Comparison of ENCODE assay signal across 10 cellular contexts in genomic region chr2:64651590-64651989, GRCh38. TPM values are rescaled to one million over a fixed set of nuclear protein-coding genes. Genes with fewer than 3 reads are reported as not detected.
DNase-seq lines count a peak whose midpoint lies in the region; ATAC-seq and TF ChIP-seq lines count a peak whose summit lies in the region.
"Had no signal": no experiment of that assay in that cellular context is flagged by ENCODE, and none has a peak within 500 bp of the region (broad histone marks: within the 10 kb centered on the region; RNA-seq: fewer than 3 reads in every experiment).

No MANE protein-coding gene starts in this region.

- H2BK15ac ChIP-seq in mesenchymal stem cell (ENCODE audit: low read depth, poor library complexity, severe bottlenecking) = no peak overlapping the region

- no peak for TF ChIP-seq CTCF in tibial nerve (IDR thresholded peaks at IDR 0.05)

- H4K8ac ChIP-seq in mesenchymal stem cell (ENCODE audit: low read length) = no peak overlapping the region

- no peak overlapping the region for H2BK120ac ChIP-seq in mesenchymal stem cell (ENCODE audit: low read depth, low read length)

- peak overlapping the region; percentile 20 for H3K4me2 ChIP-seq in mesenchymal stem cell (ENCODE audit: low read length, poor library complexity, severe bottlenecking)

- no peak overlapping the region for H3K4ac ChIP-seq in mesenchymal stem cell (ENCODE audit: low read depth in 1 of 2, low read length in 2 of 2)

- H2AK5ac ChIP-seq in mesenchymal stem cell (ENCODE audit: low read length, severe bottlenecking) = no peak overlapping the region

- H2BK5ac ChIP-seq in mesenchymal stem cell (ENCODE audit: low read depth, low read length, poor library complexity, severe bottlenecking) = no peak overlapping the region

- no peak overlapping the region for H3K18ac ChIP-seq in mesenchymal stem cell (ENCODE audit: low read depth in 1 of 2, low read length in 2 of 2)

- H3K9ac ChIP-seq in mesenchymal stem cell (ENCODE audit: low read length) = peak overlapping the region; percentile 95

- no CpG with 5 or more reads among the region's 4 CpGs for WGBS in mesenchymal stem cell
- WGBS in tibial nerve, 2 donors = 55 to 61% methylated on average over 4 of the region's 4 CpGs

- DNase-seq in activated naive CD4-positive, alpha-beta T cell treated with Interleukin-2 at 50 U/mL for 16 hours = no peak
- DNase-seq in activated CD8-positive, alpha-beta T cell treated with anti-CD3 and anti-CD28 coated beads, Interleukin-2, amount 10 ng/mL, durations not matched to agents 7 days and 5 days = no peak
- DNase-seq in mesenchymal stem cell (no peak), tibial nerve (ENCODE audit: low spot score in 2 of 2) (no peak), posterior cingulate gyrus (no peak)
- no peak for DNase-seq in stimulated activated CD4-positive, alpha-beta T cell treated with anti-CD3 and anti-CD28 coated beads, Interleukin-15, amount 100 ng/mL, for 24 hours
- DNase-seq: midbrain, T-helper 17 cell had no signal

- H3K4me3 Mint-ChIP-seq in activated naive CD4-positive, alpha-beta T cell treated with anti-CD3 and anti-CD28 coated beads, Interleukin-2, amount 50 U/mL, for 24 hours = peak overlapping the region; percentile 95
- H3K4me3 Mint-ChIP-seq in activated CD8-positive, alpha-beta T cell treated with anti-CD3 and anti-CD28 coated beads, Interleukin-2, amount 10 ng/mL, durations not matched to agents 7 days and 5 days = peak overlapping the region; percentile 85

- intact Hi-C loops in posterior cingulate gyrus (cut with DNase I) = loop anchor here (5.0 kb wide), 1 partner anchor 116 kb away; no protein-coding TSS in a partner anchor

- no peak overlapping the region for H3K23ac ChIP-seq in mesenchymal stem cell (ENCODE audit: low read length in 2 of 2)

- no peak for TF ChIP-seq EP300 in tibial nerve (IDR thresholded peaks at IDR 0.05)

- H3K27ac ChIP-seq in mesenchymal stem cell (ENCODE audit: low read length, poor library complexity, severe bottlenecking) (no peak overlapping the region), tibial nerve (peak overlapping the region in 3 of 4 donors; percentile 96 to 100 (median 100))

- H3K4me3 ChIP-seq in mesenchymal stem cell (ENCODE audit: insufficient read depth in 1 of 2, low read depth in 1 of 2, low read length in 2 of 2) = peak overlapping the region in 1 of 2 experiments; percentile 89
- no peak overlapping the region for H3K4me3 ChIP-seq in tibial nerve

- H3K79me1 ChIP-seq in mesenchymal stem cell (replicated peaks; ENCODE audit: low read length, poor library complexity, severe bottlenecking) = no peaks in the 10 kb centered on the region

- POLR2A ChIA-PET in activated CD8-positive, alpha-beta T cell treated with anti-CD3 and anti-CD28 coated beads, Interleukin-2, amount 10 ng/mL, durations not matched to agents 7 days and 5 days (lab: Charles Lee) = interaction anchor here (0.6 to 9.1 kb wide), 8 partner anchors 11 to 206 kb away, joined by 3 to 144 read pairs (median 4); partner anchors contain the start of gene AFTPH

- H3K27me3 ChIP-seq in mesenchymal stem cell (ENCODE audit: control insufficient read depth in 1 of 2, insufficient read depth in 1 of 2, low read length in 2 of 2) (no peaks in the 10 kb centered on the region), tibial nerve (no peaks in the 10 kb centered on the region)

- CTCF ChIA-PET in activated CD8-positive, alpha-beta T cell treated with anti-CD3 and anti-CD28 coated beads, Interleukin-2, amount 10 ng/mL, durations not matched to agents 7 days and 5 days (lab: Charles Lee) = interaction anchor here (1.0 to 14.9 kb wide), 24 partner anchors 7 to 320 kb away, joined by 3 to 276 read pairs (median 5); partner anchors contain the start of gene AFTPH

- no peak overlapping the region for H4K91ac ChIP-seq in mesenchymal stem cell (ENCODE audit: low read length)

- H3K36me3 Mint-ChIP-seq in activated naive CD4-positive, alpha-beta T cell treated with anti-CD3 and anti-CD28 coated beads, Interleukin-2, amount 50 U/mL, for 24 hours = no peaks in the 10 kb centered on the region
- H3K36me3 Mint-ChIP-seq in activated CD8-positive, alpha-beta T cell treated with anti-CD3 and anti-CD28 coated beads, Interleukin-2, amount 10 ng/mL, durations not matched to agents 7 days and 5 days (ENCODE audit: low read depth) = peaks cover 6% of the 10 kb centered on the region

- H3K9me3 Mint-ChIP-seq in activated naive CD4-positive, alpha-beta T cell treated with anti-CD3 and anti-CD28 coated beads, Interleukin-2, amount 50 U/mL, for 24 hours = no peaks in the 10 kb centered on the region
- no peaks in the 10 kb centered on the region for H3K9me3 Mint-ChIP-seq in activated CD8-positive, alpha-beta T cell treated with anti-CD3 and anti-CD28 coated beads, Interleukin-2, amount 10 ng/mL, durations not matched to agents 7 days and 5 days (ENCODE audit: insufficient read depth)

- no peak overlapping the region for H3K14ac ChIP-seq in mesenchymal stem cell (ENCODE audit: low read length in 2 of 2)

- H3K27ac Mint-ChIP-seq in activated naive CD4-positive, alpha-beta T cell treated with anti-CD3 and anti-CD28 coated beads, Interleukin-2, amount 50 U/mL, for 24 hours = peak overlapping the region; percentile 99
- H3K27ac Mint-ChIP-seq in activated CD8-positive, alpha-beta T cell treated with anti-CD3 and anti-CD28 coated beads, Interleukin-2, amount 10 ng/mL, durations not matched to agents 7 days and 5 days = no peak overlapping the region

- H3K27me3 Mint-ChIP-seq in activated naive CD4-positive, alpha-beta T cell treated with anti-CD3 and anti-CD28 coated beads, Interleukin-2, amount 50 U/mL, for 24 hours = no peaks in the 10 kb centered on the region
- no peaks in the 10 kb centered on the region for H3K27me3 Mint-ChIP-seq in activated CD8-positive, alpha-beta T cell treated with anti-CD3 and anti-CD28 coated beads, Interleukin-2, amount 10 ng/mL, durations not matched to agents 7 days and 5 days (ENCODE audit: low read depth)
- H3K27me3 Mint-ChIP-seq: T-helper 17 cell had no signal

- ATAC-seq in activated CD8-positive, alpha-beta T cell treated with anti-CD3 and anti-CD28 coated beads, Interleukin-2, amount 10 ng/mL, durations not matched to agents 7 days and 5 days = no peak
- no peak for ATAC-seq in HG03280 (IDR thresholded peaks at IDR 0.05; ENCODE audit: unreplicated experiment)
- ATAC-seq: T-helper 17 cell had no signal

- H3K4me1 ChIP-seq in mesenchymal stem cell (ENCODE audit: control insufficient read depth, insufficient read depth, low read depth, low read length) (peaks cover 16% of the 10 kb centered on the region), tibial nerve (peaks cover 0 to 69% (median 34%) of the 10 kb centered on the region in 4 donors)

- H3K9me3 ChIP-seq in mesenchymal stem cell (ENCODE audit: control insufficient read depth, low read length) (no peaks in the 10 kb centered on the region), tibial nerve (no peaks in the 10 kb centered on the region)

- H3K4me1 Mint-ChIP-seq in activated naive CD4-positive, alpha-beta T cell treated with anti-CD3 and anti-CD28 coated beads, Interleukin-2, amount 50 U/mL, for 24 hours = peaks cover 82% of the 10 kb centered on the region
- peaks cover 67% of the 10 kb centered on the region for H3K4me1 Mint-ChIP-seq in activated CD8-positive, alpha-beta T cell treated with anti-CD3 and anti-CD28 coated beads, Interleukin-2, amount 10 ng/mL, durations not matched to agents 7 days and 5 days (ENCODE audit: low read depth)

- H2AFZ ChIP-seq in mesenchymal stem cell (ENCODE audit: low read depth, low read length) = no peak overlapping the region

- no peak for TF ChIP-seq POLR2A in tibial nerve (IDR thresholded peaks at IDR 0.05)

- no peak overlapping the region for H2BK12ac ChIP-seq in mesenchymal stem cell (ENCODE audit: low read length in 2 of 2)

- no peaks in the 10 kb centered on the region for H3K36me3 ChIP-seq in mesenchymal stem cell (ENCODE audit: control insufficient read depth in 1 of 2, insufficient read depth in 2 of 2, low read depth in 1 of 2, low read length in 2 of 2)
- no peaks in the 10 kb centered on the region for H3K36me3 ChIP-seq in tibial nerve

RNA-seq across cellular contexts. Expression of gene SERTAD2, which starts 2.1 kb away (rescaled TPM):
- total RNA-seq in activated CD8-positive, alpha-beta T cell treated with anti-CD3 and anti-CD28 coated beads, Interleukin-2, amount 10 ng/mL, durations not matched to agents 7 days and 5 days = 10 to 100 TPM; 21.4 to 21.8 TPM
- polyA plus RNA-seq in mesenchymal stem cell (2013, experiment 1 of 2) = 18.5 TPM
- polyA plus RNA-seq in mesenchymal stem cell (2013, experiment 2 of 2) = 16.0 TPM
- total RNA-seq in tibial nerve = 10 to 100 TPM; 15.9 to 18.8 (median 17.4) TPM
